1 cellular context compared by ENCODE assay signal in the genomic region with DNA sequence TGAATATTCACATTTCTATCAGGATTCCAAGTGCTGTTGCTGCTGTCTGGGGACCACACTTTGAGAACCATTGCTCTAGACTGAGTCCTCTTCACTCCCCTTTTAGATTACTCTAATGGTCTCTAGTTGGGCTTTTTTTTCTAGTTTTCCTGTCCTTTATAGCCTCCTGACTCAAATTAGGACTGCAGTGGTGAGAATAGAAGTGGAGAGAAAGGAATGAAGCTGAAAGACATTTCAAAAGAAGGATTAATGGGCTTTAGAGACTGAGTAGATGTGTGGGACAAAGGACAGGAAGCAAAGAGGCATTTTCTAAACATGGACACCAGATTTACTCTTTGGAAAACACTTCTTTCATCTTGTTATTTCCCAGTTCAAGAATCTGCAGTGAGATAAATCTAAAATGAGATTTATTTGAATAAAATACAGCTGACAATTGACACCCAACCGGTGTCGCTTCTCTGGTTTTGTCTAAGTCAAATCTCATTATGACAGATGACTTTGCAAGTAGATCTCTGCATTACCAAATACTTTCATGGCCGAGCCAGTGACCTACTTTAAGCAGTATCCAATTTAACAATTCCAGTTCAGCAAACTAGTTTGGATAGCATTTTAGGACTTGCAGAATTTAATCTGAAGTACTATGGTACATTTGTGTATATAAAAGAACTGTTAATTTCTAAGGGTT.
TF ChIP-seq lines count a peak whose summit lies in the region.

No MANE protein-coding gene starts in this region.

TF ChIP-seq in SK-N-SH, 30 proteins besides CTCF, POLR2A, EP300 and RAD21 (continued from another document):
- TF ChIP-seq POLR2AphosphoS5 (IDR thresholded peaks at IDR 0.05; ENCODE audit: low read depth, low read length) (no peak), RFX5 (IDR thresholded peaks at IDR 0.05; ENCODE audit: low read length) (no peak), TCF12 (IDR thresholded peaks at IDR 0.05) (no peak), MEF2A (IDR thresholded peaks at IDR 0.05; ENCODE audit: borderline replicate concordance, low read depth) (no peak), JUND (IDR thresholded peaks at IDR 0.05) (no peak), YY1 (IDR thresholded peaks at IDR 0.05; ENCODE audit: low read depth) (no peak), EZH2phosphoT487 (IDR thresholded peaks at IDR 0.05; ENCODE audit: borderline replicate concordance, low read depth) (no peak)
- TF ChIP-seq, protein P1, sequence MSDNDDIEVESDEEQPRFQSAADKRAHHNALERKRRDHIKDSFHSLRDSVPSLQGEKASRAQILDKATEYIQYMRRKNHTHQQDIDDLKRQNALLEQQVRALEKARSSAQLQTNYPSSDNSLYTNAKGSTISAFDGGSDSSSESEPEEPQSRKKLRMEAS (IDR thresholded peaks at IDR 0.05; ENCODE audit: low read depth) = no peak
- TF ChIP-seq, protein P2, sequence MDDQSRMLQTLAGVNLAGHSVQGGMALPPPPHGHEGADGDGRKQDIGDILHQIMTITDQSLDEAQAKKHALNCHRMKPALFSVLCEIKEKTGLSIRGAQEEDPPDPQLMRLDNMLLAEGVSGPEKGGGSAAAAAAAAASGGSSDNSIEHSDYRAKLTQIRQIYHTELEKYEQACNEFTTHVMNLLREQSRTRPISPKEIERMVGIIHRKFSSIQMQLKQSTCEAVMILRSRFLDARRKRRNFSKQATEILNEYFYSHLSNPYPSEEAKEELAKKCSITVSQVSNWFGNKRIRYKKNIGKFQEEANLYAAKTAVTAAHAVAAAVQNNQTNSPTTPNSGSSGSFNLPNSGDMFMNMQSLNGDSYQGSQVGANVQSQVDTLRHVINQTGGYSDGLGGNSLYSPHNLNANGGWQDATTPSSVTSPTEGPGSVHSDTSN (IDR thresholded peaks at IDR 0.05) = no peak
TF ChIP-seq in SK-N-SH: peak in this region for 0.
